Comparison of ENCODE assay signal across 9 cellular contexts in the genomic region with DNA sequence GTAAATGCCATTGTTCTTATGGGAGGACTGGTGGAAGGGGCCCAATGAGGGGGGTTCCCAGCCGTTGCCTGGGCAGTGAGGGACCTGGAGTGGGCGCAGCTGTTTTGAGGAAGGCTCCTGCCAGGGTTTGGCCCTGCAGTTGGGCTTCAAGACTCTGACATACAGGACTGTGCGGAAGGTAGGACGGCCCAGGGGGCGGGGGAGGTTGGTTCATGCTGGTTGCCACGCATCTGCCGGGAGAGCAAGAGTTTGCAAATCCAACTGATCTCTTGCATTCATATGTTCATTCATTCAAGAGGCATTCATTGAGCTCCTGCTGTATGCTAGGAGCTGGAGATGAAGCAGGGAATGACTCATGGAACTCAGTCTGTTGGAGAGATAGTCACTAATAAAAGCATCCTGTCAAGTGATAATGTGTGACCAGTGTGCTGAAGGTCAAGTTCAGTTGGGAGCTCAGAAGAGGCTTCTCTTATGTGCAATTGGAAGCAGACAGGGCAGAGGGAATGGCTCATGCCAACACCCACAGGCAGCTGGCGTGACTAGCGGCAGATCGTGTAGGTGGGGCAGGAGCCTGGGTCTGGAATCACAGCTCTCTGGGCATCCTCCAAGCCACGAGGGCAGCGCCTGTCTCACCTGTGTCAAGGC. TPM values are rescaled to one million over a fixed set of nuclear protein-coding genes. Genes with fewer than 3 reads are reported as not detected.
DNase-seq lines count a peak whose midpoint lies in the region; ATAC-seq, FAIRE-seq and TF ChIP-seq lines count a peak whose summit lies in the region.
"Had no signal": no experiment of that assay in that cellular context is flagged by ENCODE, and none has a peak within 500 bp of the region (broad histone marks: within the 10 kb centered on the region; RNA-seq: fewer than 3 reads in every experiment).

No MANE protein-coding gene starts in this region.

- no peak overlapping the region for H2BK120ac ChIP-seq in H1 (replicated peaks; ENCODE audit: low read depth, low read length)

- H3K4me1 ChIP-seq in H1 (replicated peaks in 1 of 4; ENCODE audit: control insufficient read depth in 3 of 4, insufficient read depth in 4 of 4, low read length in 3 of 4), result peaks cover 27 to 54% (median 38%) of the 10 kb centered on the region in 4 experiments

- no peaks in the 10 kb centered on the region for H3K27me3 ChIP-seq in H1 (replicated peaks in 1 of 4; ENCODE audit: control insufficient read depth in 3 of 4, extremely low read depth in 1 of 4, insufficient read depth in 3 of 4, low read length in 3 of 4)

- no peaks in the 10 kb centered on the region for H3K9me3 ChIP-seq in H1 (ENCODE audit: insufficient read depth in 2 of 2, low read depth in 1 of 2, low read length in 1 of 2)

- no peak overlapping the region for H3K14ac ChIP-seq in H1 (ENCODE audit: insufficient read length)

- no peak overlapping the region for H3K56ac ChIP-seq in H1 (replicated peaks; ENCODE audit: insufficient read length, low read depth, low read length)

- H3K27ac Mint-ChIP-seq in neural crest cell (ENCODE audit: unreplicated experiment), result peak overlapping the region; percentile 74

- H4K20me1 ChIP-seq in H1 (replicated peaks in 1 of 2; ENCODE audit: control insufficient read depth in 1 of 2, insufficient read depth in 2 of 2, low read length in 2 of 2), result peaks cover 20 to 29% of the 10 kb centered on the region in 2 experiments

- peaks cover 14% of the 10 kb centered on the region; the same call in 1 of the 2 replicates for H3K79me1 ChIP-seq in H1 (ENCODE audit: low read depth, low read length)

- no peaks in the 10 kb centered on the region for H3K27me3 Mint-ChIP-seq in neural crest cell (ENCODE audit: low read depth)

- H3K36me3 ChIP-seq in H1 (ENCODE audit: control insufficient read depth in 2 of 4, insufficient read depth in 4 of 4, low read length in 3 of 4), result peaks cover 0 to 8% (median 1%) of the 10 kb centered on the region in 4 experiments; a peak in 2 of 8 replicates

- TF ChIP-seq CTCF in H1 (IDR thresholded peaks at IDR 0.05; ENCODE audit: control extremely low read depth in 1 of 3, insufficient read depth in 1 of 3, low read depth in 1 of 3, low read length in 3 of 3), result no peak
- TF ChIP-seq CTCF in neural crest cell (conservative IDR thresholded peaks at IDR 0.05), result no peak

- no peak overlapping the region for H4K5ac ChIP-seq in H1 (ENCODE audit: insufficient read length, low read depth, low read length)

- peaks cover 34% of the 10 kb centered on the region for H3K4me1 Mint-ChIP-seq in neural crest cell

- H3K4me3 ChIP-seq in H1 (ENCODE audit: extremely low read depth in 1 of 4, insufficient read depth in 2 of 4, low read depth in 3 of 4, low read length in 4 of 4), result no peak overlapping the region

- peak overlapping the region; percentile 4 to 29; a peak in 1 of 4 replicates for H3K4me2 ChIP-seq in H1 (ENCODE audit: insufficient read depth in 1 of 2, low read depth in 2 of 2, low read length in 2 of 2)

- peaks cover 2% of the 10 kb centered on the region for H3K36me3 Mint-ChIP-seq in neural crest cell (ENCODE audit: low read depth)

- no peak overlapping the region; a peak in 1 of 7 replicates for H3K9ac ChIP-seq in H1 (replicated peaks in 1 of 4; ENCODE audit: extremely low read depth in 1 of 4, low read depth in 3 of 4, low read length in 3 of 4)

- no peaks in the 10 kb centered on the region for H3K9me3 Mint-ChIP-seq in neural crest cell

- ATAC-seq in HG03135 (IDR thresholded peaks at IDR 0.05; ENCODE audit: unreplicated experiment), result no peak

- no peak overlapping the region; the same call in 1 of the 2 replicates for H3K18ac ChIP-seq in H1 (ENCODE audit: extremely low read depth, low read length)

- POLR2A ChIA-PET in H1 (lab: Charles Lee; ENCODE audit: partially characterized antibody), result interaction anchor here (1.6 to 4.3 kb wide), 6 partner anchors 10 to 183 kb away, joined by 3 to 29 read pairs (median 16); no protein-coding TSS in a partner anchor

- H4K8ac ChIP-seq in H1 (ENCODE audit: extremely low read depth, insufficient read depth, low read length), result no peak overlapping the region

- no peak for FAIRE-seq in H1 (lab: Jason Lieb, UNC)

- DNase-seq in EH (ENCODE audit: low read depth) (peak; percentile 89), NCI-H226 (peak; percentile 48), H1 (ENCODE audit: low read depth in 1 of 2, low spot score in 2 of 2) (no peak), neural crest cell (ENCODE audit: low read depth, low spot score) (no peak), Kasumi-1 (lab: John Stamatoyannopoulos, UW) (no peak)
- no peak for DNase-seq in stimulated activated CD4-positive, alpha-beta T cell treated with anti-CD3 and anti-CD28 coated beads, Interleukin-12 subunit alpha, Interleukin-12 subunit beta, amount 100 ng/mL, for 4 hours
- DNase-seq in activated CD4-positive, CD25-positive, alpha-beta regulatory T cell (lab: John Stamatoyannopoulos, UW), result no peak
- DNase-seq: activated CD8-positive, alpha-beta memory T cell treated with anti-CD3 and anti-CD28 coated beads for 24 hours had no signal

- H3K27ac ChIP-seq in H1 (ENCODE audit: low read depth, low read length), result no peak overlapping the region

- TF ChIP-seq RAD21 in H1 (IDR thresholded peaks at IDR 0.05 in 1 of 2, conservative IDR thresholded peaks at IDR 0.05 in 1 of 2; ENCODE audit: low read depth in 2 of 2, low read length in 2 of 2), result no peak

- TF ChIP-seq EP300 in H1 (IDR thresholded peaks at IDR 0.05; ENCODE audit: borderline replicate concordance in 1 of 2, low read depth in 2 of 2, low read length in 2 of 2), result no peak

- 75% methylated on average over 12 of the region's 12 CpGs; no CpG with 5 or more reads in 1 of the 2 experiments for WGBS in H1 (ENCODE audit: extremely low coverage in 1 of 2, insufficient coverage in 1 of 2, insufficient read length in 1 of 2, insufficient replicate concordance in 2 of 2, low coverage in 1 of 2, low lambda C conversion rate in 2 of 2, missing lambda C conversion rate in 1 of 2), 2 experiments

- H2BK12ac ChIP-seq in H1 (ENCODE audit: low read depth, low read length), result peak overlapping the region; percentile 82; the same call in 1 of the 2 replicates

- no peaks in the 10 kb centered on the region for H3K23me2 ChIP-seq in H1 (ENCODE audit: low read depth, low read length)

- peak overlapping the region; percentile 36 for H4K91ac ChIP-seq in H1 (replicated peaks; ENCODE audit: insufficient read length, low read length)

- H2AK5ac ChIP-seq in H1 (ENCODE audit: low read depth, low read length), result peak overlapping the region; percentile 7; the same call in 1 of the 2 replicates

- no peak for TF ChIP-seq POLR2A in H1 (IDR thresholded peaks at IDR 0.05; ENCODE audit: control extremely low read depth in 1 of 2, low read depth in 2 of 2, low read length in 2 of 2)

- H2BK5ac ChIP-seq in H1 (ENCODE audit: low read depth, low read length), result peak overlapping the region; percentile 66; the same call in 1 of the 2 replicates

- peaks cover 23 to 85% of the 10 kb centered on the region in 2 experiments for H3K79me2 ChIP-seq in H1 (ENCODE audit: control insufficient read depth in 1 of 2, insufficient read depth in 2 of 2, low read length in 2 of 2)

- CTCF ChIA-PET in H1 (lab: Charles Lee; ENCODE audit: partially characterized antibody), result interaction anchor here (0.5 to 22.8 kb wide), 9 partner anchors 9 to 139 kb away, joined by 3 to 838 read pairs (median 9); no protein-coding TSS in a partner anchor

- H3K4me3 Mint-ChIP-seq in neural crest cell, result peak overlapping the region; percentile 3

- H2AFZ ChIP-seq in H1 (ENCODE audit: low read length), result no peak overlapping the region

- H2BK15ac ChIP-seq in H1 (ENCODE audit: low read length), result 0 out of 2 replicates have a peak overlapping the region, but pooled peaks have one; percentile 53

- H3K4ac ChIP-seq in H1 (replicated peaks; ENCODE audit: insufficient read length, low read depth, low read length), result no peak overlapping the region

- no peak overlapping the region for H3K23ac ChIP-seq in H1 (ENCODE audit: insufficient read length)

- H2BK20ac ChIP-seq in H1 (ENCODE audit: low read length), result peak overlapping the region; percentile 73; the same call in 1 of the 2 replicates

TF ChIP-seq in H1, 55 proteins besides CTCF, POLR2A, EP300 and RAD21 (continues in another document):
- no peak for TF ChIP-seq KDM5A (IDR thresholded peaks at IDR 0.05; ENCODE audit: low read length)
- TF ChIP-seq, protein P1, sequence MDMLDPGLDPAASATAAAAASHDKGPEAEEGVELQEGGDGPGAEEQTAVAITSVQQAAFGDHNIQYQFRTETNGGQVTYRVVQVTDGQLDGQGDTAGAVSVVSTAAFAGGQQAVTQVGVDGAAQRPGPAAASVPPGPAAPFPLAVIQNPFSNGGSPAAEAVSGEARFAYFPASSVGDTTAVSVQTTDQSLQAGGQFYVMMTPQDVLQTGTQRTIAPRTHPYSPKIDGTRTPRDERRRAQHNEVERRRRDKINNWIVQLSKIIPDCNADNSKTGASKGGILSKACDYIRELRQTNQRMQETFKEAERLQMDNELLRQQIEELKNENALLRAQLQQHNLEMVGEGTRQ (IDR thresholded peaks at IDR 0.05; ENCODE audit: low read length), result no peak

RNA-seq across cellular contexts. Expression of a gene that starts 7.8 kb away (rescaled TPM):
- total RNA-seq in H1 (2021; fragmentation: NEBNext Ultra II Directional; extraction: Animal tissue kit (Norgen Biotek cat#: 25700)), result 29.8 and 34.1 TPM in 2 replicates
- 20.8 and 25.1 TPM in 2 replicates for polyA plus RNA-seq in H1 (2011; rRNA removed)
- 18.3 TPM for polyA plus RNA-seq in H1 (2011; cell fraction: cytosol; rRNA removed)
- 18.8 TPM for polyA plus RNA-seq in H1 (2011; cell fraction: nucleus; rRNA removed)
- 18.4 to 20.9 TPM (median 20.6 TPM) in 4 replicates for polyA plus RNA-seq in H1 (2012, experiment 1 of 2)
- polyA plus RNA-seq in H1 (2012, experiment 2 of 2), result 12.1 TPM
- polyA plus RNA-seq in H1 (2013, experiment 1 of 2), result 20.8 TPM
- 21.5 TPM for polyA plus RNA-seq in H1 (2013, experiment 2 of 2)
- polyA minus RNA-seq in H1 (2011; rRNA and poly(A)+ RNA removed), result 12.6 and 17.8 TPM in 2 replicates
- polyA minus RNA-seq in H1 (2011; cell fraction: cytosol; rRNA and poly(A)+ RNA removed), result 19.1 TPM
- 14.7 TPM for polyA minus RNA-seq in H1 (2011; cell fraction: nucleus; rRNA and poly(A)+ RNA removed)
- 11.3 and 11.8 TPM in 2 replicates for total RNA-seq in neural crest cell

RNA-seq across cellular contexts. Expression of a gene that starts 44.7 kb away (rescaled TPM):
- 12.3 and 13.7 TPM in 2 replicates for total RNA-seq in H1 (2021; fragmentation: NEBNext Ultra II Directional; extraction: Animal tissue kit (Norgen Biotek cat#: 25700))
- polyA plus RNA-seq in H1 (2011; rRNA removed), result 5.2 and 9.7 TPM in 2 replicates
- 7.1 TPM for polyA plus RNA-seq in H1 (2011; cell fraction: cytosol; rRNA removed)
- polyA plus RNA-seq in H1 (2011; cell fraction: nucleus; rRNA removed), result 8.6 TPM
- polyA plus RNA-seq in H1 (2012, experiment 1 of 2), result 5.3 to 9.2 TPM (median 8.8 TPM) in 4 replicates
- polyA plus RNA-seq in H1 (2012, experiment 2 of 2), result 12.2 TPM
- polyA plus RNA-seq in H1 (2013, experiment 1 of 2), result 6.6 TPM
- polyA plus RNA-seq in H1 (2013, experiment 2 of 2), result 6.6 TPM
- 2.0 and 2.5 TPM in 2 replicates for polyA minus RNA-seq in H1 (2011; rRNA and poly(A)+ RNA removed)
- polyA minus RNA-seq in H1 (2011; cell fraction: cytosol; rRNA and poly(A)+ RNA removed), result 5.1 TPM
- polyA minus RNA-seq in H1 (2011; cell fraction: nucleus; rRNA and poly(A)+ RNA removed), result 5.7 TPM
- 34.2 and 34.8 TPM in 2 replicates for total RNA-seq in neural crest cell

Comparison
In these comparisons a context has a peak if more than half of its experiments do, and no peak if none do; other contexts are left out.
1. DNase-seq: peak in EH (single experiment) and NCI-H226 (single experiment); none in H1 (0 of 2), neural crest cell (single experiment), stimulated activated CD4-positive, alpha-beta T cell treated with anti-CD3 and anti-CD28 coated beads, Interleukin-12 subunit alpha, Interleukin-12 subunit beta, amount 100 ng/mL, for 4 hours (single experiment), activated CD4-positive, CD25-positive, alpha-beta regulatory T cell (0 of 4) and Kasumi-1 (0 of 2).